In the genomic region with DNA sequence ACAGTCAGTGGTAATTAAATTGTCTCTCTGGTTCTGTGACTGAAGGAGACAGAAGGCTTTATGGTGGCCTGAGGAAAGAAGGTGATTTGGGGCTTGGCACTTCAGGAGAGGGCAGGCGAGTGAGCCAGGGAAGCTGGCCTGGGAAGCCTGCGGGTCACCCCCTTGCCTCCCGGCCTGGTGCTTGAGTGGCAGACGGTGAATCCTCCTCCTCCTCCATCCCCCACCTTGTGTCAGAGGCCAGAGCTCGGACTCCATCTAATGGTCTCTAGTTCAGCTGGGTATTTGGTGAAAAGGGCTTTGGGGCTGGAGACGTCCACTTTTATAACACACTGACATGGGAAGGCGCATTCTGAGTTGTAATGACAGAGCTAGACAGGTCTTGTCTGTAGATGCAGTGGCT, we compare ENCODE assay signal across 10 cellular contexts. TPM values are rescaled to one million over a fixed set of nuclear protein-coding genes. Genes with fewer than 3 reads are reported as not detected.
DNase-seq lines count a peak whose midpoint lies in the region; ATAC-seq and TF ChIP-seq lines count a peak whose summit lies in the region.
"Had no signal": no experiment of that assay in that cellular context is flagged by ENCODE, and none has a peak within 500 bp of the region (broad histone marks: within the 10 kb centered on the region; RNA-seq: fewer than 3 reads in every experiment).

No MANE protein-coding gene starts in this region.

- no peaks in the 10 kb centered on the region for H3K9me3 Mint-ChIP-seq in activated T-cell treated with anti-CD3 and anti-CD28 coated beads, Interleukin-2, amount 50 U/mL, for 4 hours
- no peaks in the 10 kb centered on the region for H3K9me3 Mint-ChIP-seq in activated T-helper 1 cell treated with anti-CD3 and anti-CD28 coated beads, Interleukin-12 subunit alpha, Interleukin-12 subunit beta, Interleukin-2, Interleukin-4 antibody, amounts not matched to agents 30 ng/mL and 10 ng/mL and 1 ng/mL, durations not matched to agents 14 hours and 24 hours and 36 hours

- H3K27ac ChIP-seq in mucosa of rectum (ENCODE audit: low read depth in 2 of 2, low read length in 2 of 2) (peak overlapping the region; percentile 21 to 49), tibial nerve (peak overlapping the region; percentile 61 to 84 (median 72))

- TF ChIP-seq POLR2A in tibial nerve (IDR thresholded peaks at IDR 0.05) = no peak

- in situ Hi-C loops in G401 (cut with HindIII; ENCODE audit: low sequenced_read_pairs) = no loop called here

- H3K4me3 ChIP-seq in mucosa of rectum (ENCODE audit: low read length in 2 of 2) (no peak overlapping the region), tibial nerve (no peak overlapping the region)

- DNase-seq in activated T-cell treated with anti-CD3 and anti-CD28 coated beads, Interleukin-2, amount 50 U/mL, for 4 hours = no peak
- no peak for DNase-seq in activated T-cell treated with anti-CD3 and anti-CD28 coated beads, Interleukin-2, amount 50 U/mL, for 48 hours
- DNase-seq in activated T-helper 1 cell treated with anti-CD3 and anti-CD28 coated beads, Interleukin-12 subunit alpha, Interleukin-12 subunit beta, Interleukin-2, Interleukin-4 antibody, amounts not matched to agents 30 ng/mL and 10 ng/mL and 1 ng/mL, durations not matched to agents 14 hours and 24 hours and 36 hours (ENCODE audit: low spot score) = no peak
- DNase-seq in tibial nerve (ENCODE audit: low spot score in 2 of 2) (no peak), G401 (ENCODE audit: low spot score) (no peak), NCI-H226 (no peak), ureter (ENCODE audit: low spot score) (no peak)
- DNase-seq: NCI-H2107 had no signal

- no peaks in the 10 kb centered on the region for H3K36me3 ChIP-seq in mucosa of rectum (ENCODE audit: control insufficient read depth in 2 of 2, insufficient read depth in 2 of 2, low read length in 2 of 2)
- no peaks in the 10 kb centered on the region for H3K36me3 ChIP-seq in tibial nerve

- peaks cover 48% of the 10 kb centered on the region for H3K4me1 Mint-ChIP-seq in activated T-cell treated with anti-CD3 and anti-CD28 coated beads, Interleukin-2, amount 50 U/mL, for 4 hours (ENCODE audit: low read depth)
- peaks cover 38% of the 10 kb centered on the region for H3K4me1 Mint-ChIP-seq in activated T-helper 1 cell treated with anti-CD3 and anti-CD28 coated beads, Interleukin-12 subunit alpha, Interleukin-12 subunit beta, Interleukin-2, Interleukin-4 antibody, amounts not matched to agents 30 ng/mL and 10 ng/mL and 1 ng/mL, durations not matched to agents 14 hours and 24 hours and 36 hours (ENCODE audit: low read depth)

- H3K4me1 ChIP-seq in mucosa of rectum (ENCODE audit: control insufficient read depth in 2 of 2, insufficient read depth in 2 of 2, low read length in 2 of 2) = peaks cover 7 to 14% of the 10 kb centered on the region in 2 donors
- H3K4me1 ChIP-seq in tibial nerve = peaks cover 0 to 33% (median 9%) of the 10 kb centered on the region in 4 donors

- H3K27me3 ChIP-seq in mucosa of rectum (ENCODE audit: control insufficient read depth in 2 of 2, insufficient read depth in 2 of 2, low read length in 2 of 2) (peaks cover 5 to 11% of the 10 kb centered on the region in 2 donors), tibial nerve (peaks cover 0 to 3% of the 10 kb centered on the region in 2 donors)

- no peak for ATAC-seq in activated T-cell treated with anti-CD3 and anti-CD28 coated beads, Interleukin-2, amount 50 U/mL, for 4 hours

- intact Hi-C loops in activated T-helper 1 cell treated with anti-CD3 and anti-CD28 coated beads, Interleukin-12 subunit alpha, Interleukin-12 subunit beta, Interleukin-2, Interleukin-4 antibody, amounts not matched to agents 30 ng/mL and 10 ng/mL and 1 ng/mL, durations not matched to agents 14 hours and 24 hours and 36 hours (cut with micrococcal nuclease) = loop anchor here (1.0 kb wide), 1 partner anchor 9 kb away; the partner anchor contains the start of gene TMEM187

- H3K27ac Mint-ChIP-seq in activated T-helper 1 cell treated with anti-CD3 and anti-CD28 coated beads, Interleukin-12 subunit alpha, Interleukin-12 subunit beta, Interleukin-2, Interleukin-4 antibody, amounts not matched to agents 30 ng/mL and 10 ng/mL and 1 ng/mL, durations not matched to agents 14 hours and 24 hours and 36 hours = peak overlapping the region; percentile 90

- H3K9me3 ChIP-seq in mucosa of rectum (ENCODE audit: control insufficient read depth in 2 of 2, low read length in 2 of 2) (no peaks in the 10 kb centered on the region), tibial nerve (no peaks in the 10 kb centered on the region)
- H3K9me3 ChIP-seq: heart left ventricle had no signal

- 59 to 78% methylated on average over 7 of the region's 7 CpGs for WGBS in tibial nerve, 2 donors

- TF ChIP-seq EP300 in tibial nerve (IDR thresholded peaks at IDR 0.05) = no peak

- H3K27me3 Mint-ChIP-seq in activated T-cell treated with anti-CD3 and anti-CD28 coated beads, Interleukin-2, amount 50 U/mL, for 4 hours (ENCODE audit: low read depth) = no peaks in the 10 kb centered on the region
- H3K27me3 Mint-ChIP-seq in activated T-helper 1 cell treated with anti-CD3 and anti-CD28 coated beads, Interleukin-12 subunit alpha, Interleukin-12 subunit beta, Interleukin-2, Interleukin-4 antibody, amounts not matched to agents 30 ng/mL and 10 ng/mL and 1 ng/mL, durations not matched to agents 14 hours and 24 hours and 36 hours (ENCODE audit: insufficient read depth) = no peaks in the 10 kb centered on the region

- H3K9ac ChIP-seq in mucosa of rectum (ENCODE audit: low read depth in 1 of 2, low read length in 2 of 2) = no peak overlapping the region

- H3K36me3 Mint-ChIP-seq in activated T-cell treated with anti-CD3 and anti-CD28 coated beads, Interleukin-2, amount 50 U/mL, for 4 hours (ENCODE audit: insufficient read depth) = no peaks in the 10 kb centered on the region
- no peaks in the 10 kb centered on the region for H3K36me3 Mint-ChIP-seq in activated T-helper 1 cell treated with anti-CD3 and anti-CD28 coated beads, Interleukin-12 subunit alpha, Interleukin-12 subunit beta, Interleukin-2, Interleukin-4 antibody, amounts not matched to agents 30 ng/mL and 10 ng/mL and 1 ng/mL, durations not matched to agents 14 hours and 24 hours and 36 hours (ENCODE audit: low read depth)

- TF ChIP-seq CTCF in tibial nerve (IDR thresholded peaks at IDR 0.05) = no peak

- peak overlapping the region; percentile 67 for H3K4me3 Mint-ChIP-seq in activated T-cell treated with anti-CD3 and anti-CD28 coated beads, Interleukin-2, amount 50 U/mL, for 4 hours
- H3K4me3 Mint-ChIP-seq in activated T-helper 1 cell treated with anti-CD3 and anti-CD28 coated beads, Interleukin-12 subunit alpha, Interleukin-12 subunit beta, Interleukin-2, Interleukin-4 antibody, amounts not matched to agents 30 ng/mL and 10 ng/mL and 1 ng/mL, durations not matched to agents 14 hours and 24 hours and 36 hours = peak overlapping the region; percentile 73

RNA-seq across cellular contexts. Expression of gene TMEM187, which starts 8.7 kb away (rescaled TPM):
- total RNA-seq in activated T-cell treated with anti-CD3 and anti-CD28 coated beads, Interleukin-2, amount 50 U/mL, for 4 hours = 1 to 10 TPM; 2.0 to 2.7 (median 2.3) TPM
- 3.4 and 4.6 TPM in 2 replicates for total RNA-seq in activated T-helper 1 cell treated with anti-CD3 and anti-CD28 coated beads, Interleukin-12 subunit alpha, Interleukin-12 subunit beta, Interleukin-2, Interleukin-4 antibody, amounts not matched to agents 30 ng/mL and 10 ng/mL and 1 ng/mL, durations not matched to agents 14 hours and 24 hours and 36 hours
- total RNA-seq in tibial nerve (10 to 100 TPM in 2 of 4 donors, 1 to 10 TPM in 2; 4.2 to 16.4 (median 9.6) TPM), ureter (12.8 TPM)
- total RNA-seq in G401 (2014; rRNA removed; shearing (Covaris generic)) = 1.4 and 7.4 TPM in 2 replicates

RNA-seq across cellular contexts. Expression of gene HCFC1, which starts 9.6 kb away (rescaled TPM):
- 100 to 1,000 TPM; 140 to 162 (median 150) TPM for total RNA-seq in activated T-cell treated with anti-CD3 and anti-CD28 coated beads, Interleukin-2, amount 50 U/mL, for 4 hours
- 105 and 106 TPM in 2 replicates for total RNA-seq in activated T-helper 1 cell treated with anti-CD3 and anti-CD28 coated beads, Interleukin-12 subunit alpha, Interleukin-12 subunit beta, Interleukin-2, Interleukin-4 antibody, amounts not matched to agents 30 ng/mL and 10 ng/mL and 1 ng/mL, durations not matched to agents 14 hours and 24 hours and 36 hours
- total RNA-seq in tibial nerve (10 to 100 TPM; 42.6 to 52.2 (median 48.9) TPM), ureter (73.9 TPM)
- 12.4 and 16.1 TPM in 2 replicates for total RNA-seq in G401 (2014; rRNA removed; shearing (Covaris generic))

RNA-seq across cellular contexts. Expression of gene RENBP, which starts 36.8 kb away (rescaled TPM):
- 10 to 100 TPM in 1 of 3 donors, 1 to 10 TPM in 2; 6.9 to 10.4 (median 8.6) TPM for total RNA-seq in activated T-cell treated with anti-CD3 and anti-CD28 coated beads, Interleukin-2, amount 50 U/mL, for 4 hours
- 12.8 and 14.0 TPM in 2 replicates for total RNA-seq in activated T-helper 1 cell treated with anti-CD3 and anti-CD28 coated beads, Interleukin-12 subunit alpha, Interleukin-12 subunit beta, Interleukin-2, Interleukin-4 antibody, amounts not matched to agents 30 ng/mL and 10 ng/mL and 1 ng/mL, durations not matched to agents 14 hours and 24 hours and 36 hours
- 10 to 100 TPM; 12.1 to 28.8 (median 17.8) TPM for total RNA-seq in tibial nerve
- 7.1 and 8.4 TPM in 2 replicates for total RNA-seq in G401 (2014; rRNA removed; shearing (Covaris generic))
- 7.4 TPM for total RNA-seq in ureter

RNA-seq across cellular contexts. Expression of gene IRAK1, which starts 38.5 kb away (rescaled TPM):
- 100 to 1,000 TPM; 258 to 273 (median 272) TPM for total RNA-seq in activated T-cell treated with anti-CD3 and anti-CD28 coated beads, Interleukin-2, amount 50 U/mL, for 4 hours
- total RNA-seq in activated T-helper 1 cell treated with anti-CD3 and anti-CD28 coated beads, Interleukin-12 subunit alpha, Interleukin-12 subunit beta, Interleukin-2, Interleukin-4 antibody, amounts not matched to agents 30 ng/mL and 10 ng/mL and 1 ng/mL, durations not matched to agents 14 hours and 24 hours and 36 hours = 165 and 172 TPM in 2 replicates
- total RNA-seq in tibial nerve (100 to 1,000 TPM in 1 of 4 donors, 10 to 100 TPM in 3; 50.7 to 127 (median 64.4) TPM), ureter (103 TPM)
- 140 and 144 TPM in 2 replicates for total RNA-seq in G401 (2014; rRNA removed; shearing (Covaris generic))

RNA-seq across cellular contexts. Expression of gene NAA10, which starts 46.4 kb away (rescaled TPM):
- 100 to 1,000 TPM; 190 to 224 (median 221) TPM for total RNA-seq in activated T-cell treated with anti-CD3 and anti-CD28 coated beads, Interleukin-2, amount 50 U/mL, for 4 hours
- total RNA-seq in activated T-helper 1 cell treated with anti-CD3 and anti-CD28 coated beads, Interleukin-12 subunit alpha, Interleukin-12 subunit beta, Interleukin-2, Interleukin-4 antibody, amounts not matched to agents 30 ng/mL and 10 ng/mL and 1 ng/mL, durations not matched to agents 14 hours and 24 hours and 36 hours = 150 and 156 TPM in 2 replicates
- total RNA-seq in tibial nerve (100 to 1,000 TPM in 1 of 4 donors, 10 to 100 TPM in 3; 48.0 to 152 (median 73.8) TPM), ureter (83.7 TPM)
- total RNA-seq in G401 (2014; rRNA removed; shearing (Covaris generic)) = 136 and 159 TPM in 2 replicates
